In the genomic region with DNA sequence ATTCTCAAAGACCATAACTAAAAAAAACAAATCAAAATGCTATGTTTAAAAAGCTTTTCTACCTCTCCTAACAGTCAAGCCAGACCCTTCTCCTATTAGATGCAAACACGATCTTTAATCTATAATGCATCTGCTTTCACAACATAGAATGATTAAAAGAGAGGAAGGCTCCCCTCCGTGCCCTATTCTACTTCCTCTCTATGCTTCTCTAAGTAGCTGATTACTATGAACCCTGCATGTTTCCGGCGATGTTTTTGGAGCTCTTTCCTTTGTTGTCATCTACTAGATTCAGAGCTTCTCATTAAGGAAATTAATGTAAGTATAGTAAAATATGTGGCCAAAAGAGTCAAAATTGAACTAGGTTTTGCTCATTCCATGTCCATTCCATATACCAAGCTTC, we compare ENCODE assay signal across 22 cellular contexts.
"Had no signal": no experiment of that assay in that cellular context is flagged by ENCODE, and none has a peak within 500 bp of the region (broad histone marks: within the 10 kb centered on the region; RNA-seq: fewer than 3 reads in every experiment).

No MANE protein-coding gene starts in this region.

- H3K36me3 ChIP-seq: cardiac muscle cell, gastrocnemius medialis, heart left ventricle, prostate gland, suprapubic skin had no signal

- H3K4me3 Mint-ChIP-seq: activated naive CD4-positive, alpha-beta T cell treated with anti-CD3 and anti-CD28 coated beads, Interleukin-2, amount 10 ng/mL, durations not matched to agents 7 days and 5 days; endodermal cell; immature natural killer cell; natural killer cell treated with Interleukin-12 subunit alpha and Interleukin-12 subunit beta and Interleukin-15 and Interleukin-18, amount 100 ng/mL, for 72 hours had no signal

- H3K4me3 ChIP-seq: cardiac muscle cell, dorsolateral prefrontal cortex, gastrocnemius medialis, heart left ventricle, prostate gland, skin epidermis, suprapubic skin had no signal

- ATAC-seq: gastrocnemius medialis; heart left ventricle; natural killer cell treated with Interleukin-12 subunit alpha and Interleukin-12 subunit beta and Interleukin-15 and Interleukin-18, amount 100 ng/mL, for 72 hours; right cardiac atrium had no signal

- H3K4me1 Mint-ChIP-seq: immature natural killer cell had no signal

- H3K9me3 ChIP-seq: gastrocnemius medialis, heart left ventricle, prostate gland, suprapubic skin had no signal

- H3K27ac Mint-ChIP-seq: activated naive CD4-positive, alpha-beta T cell treated with anti-CD3 and anti-CD28 coated beads, Interleukin-2, amount 10 ng/mL, durations not matched to agents 7 days and 5 days; endodermal cell; immature natural killer cell; natural killer cell treated with Interleukin-12 subunit alpha and Interleukin-12 subunit beta and Interleukin-15 and Interleukin-18, amount 100 ng/mL, for 72 hours had no signal

- H3K27ac ChIP-seq: cardiac muscle cell, dorsolateral prefrontal cortex, gastrocnemius medialis, heart left ventricle, prostate gland, skin epidermis, suprapubic skin had no signal

- DNase-seq: activated CD4-positive, alpha-beta T cell treated with anti-CD3 and anti-CD28 coated beads, Interleukin-2, amount 50 U/mL, for 4 hours; activated CD4-positive, CD25-positive, alpha-beta regulatory T cell treated with anti-CD3 and anti-CD28 coated beads, Interleukin-2, amount 50 U/mL, for 72 hours; activated naive CD4-positive, alpha-beta T cell treated with anti-CD3 and anti-CD28 coated beads, Interleukin-2, amount 10 ng/mL, durations not matched to agents 7 days and 5 days; activated T-cell treated with anti-CD3 and anti-CD28 coated beads, Interleukin-2, amount 50 U/mL, for 1 hour; dorsolateral prefrontal cortex; endodermal cell; erythroblast; gastrocnemius medialis; heart left ventricle; immature natural killer cell; mesendoderm; right cardiac atrium; stimulated activated CD4-positive, alpha-beta T cell treated with anti-CD3 and anti-CD28 coated beads, Interleukin-4, amount 100 ng/mL, for 24 hours; stimulated activated CD8-positive, alpha-beta memory T cell treated with anti-CD3 and anti-CD28 coated beads, Interleukin-4, amount 100 ng/mL, for 48 hours; stimulated activated naive CD4-positive, alpha-beta T cell treated with Interleukin-2 at 50 U/mL for 16 hours; T-helper 2 cell; trophoblast cell had no signal

- H3K4me1 ChIP-seq: gastrocnemius medialis, prostate gland had no signal

- H3K36me3 Mint-ChIP-seq: activated naive CD4-positive, alpha-beta T cell treated with anti-CD3 and anti-CD28 coated beads, Interleukin-2, amount 10 ng/mL, durations not matched to agents 7 days and 5 days; immature natural killer cell; natural killer cell treated with Interleukin-12 subunit alpha and Interleukin-12 subunit beta and Interleukin-15 and Interleukin-18, amount 100 ng/mL, for 72 hours had no signal

- H3K27me3 ChIP-seq: cardiac muscle cell, gastrocnemius medialis, heart left ventricle, suprapubic skin had no signal

- H3K9me3 Mint-ChIP-seq: activated naive CD4-positive, alpha-beta T cell treated with anti-CD3 and anti-CD28 coated beads, Interleukin-2, amount 10 ng/mL, durations not matched to agents 7 days and 5 days; endodermal cell; immature natural killer cell; natural killer cell treated with Interleukin-12 subunit alpha and Interleukin-12 subunit beta and Interleukin-15 and Interleukin-18, amount 100 ng/mL, for 72 hours had no signal
